8 cellular contexts compared by ENCODE assay signal in genomic region chr12:57112492-57113294, GRCh38. TPM values are rescaled to one million over a fixed set of nuclear protein-coding genes. Genes with fewer than 3 reads are reported as not detected.
A peak's percentile ranks its signal among the peaks of the same experiment; 100 is the strongest.
DNase-seq lines count a peak whose midpoint lies in the region; ATAC-seq and TF ChIP-seq lines count a peak whose summit lies in the region.

No MANE protein-coding gene starts in this region.

- DNase-seq in HFFc6 (no peak), right cardiac atrium (peak in 1 of 3 donors; percentile 90), OCI-M1 (lab: John Stamatoyannopoulos, UW) (no peak), SW 1271 (lab: John Stamatoyannopoulos, UW) (no peak)
- DNase-seq in stimulated activated naive CD8-positive, alpha-beta T cell treated with anti-CD3 and anti-CD28 coated beads, Interleukin-15, amount 100 ng/mL, for 72 hours, result no peak

- TF ChIP-seq CTCF in GM12874 (IDR thresholded peaks at IDR 0.05; ENCODE audit: insufficient read depth, low read depth, low read length) (peak; percentile 76), HFFc6 (IDR thresholded peaks at IDR 0.05) (peak; percentile 87), WI38 (IDR thresholded peaks at IDR 0.05; ENCODE audit: low read depth, low read length) (no peak)

- no peaks in the 10 kb centered on the region for H3K27me3 ChIP-seq in right cardiac atrium (ENCODE audit: control insufficient read depth, insufficient read depth)

- H3K4me3 Mint-ChIP-seq in HFFc6, result peak overlapping the region; percentile 92; the same call in 1 of the 2 replicates
- H3K4me3 Mint-ChIP-seq in stimulated activated naive CD8-positive, alpha-beta T cell treated with anti-CD3 and anti-CD28 coated beads, Interleukin-15, amount 100 ng/mL, for 72 hours, result peak overlapping the region; percentile 85 to 92

- no peak overlapping the region for H3K27ac Mint-ChIP-seq in HFFc6
- H3K27ac Mint-ChIP-seq in stimulated activated naive CD8-positive, alpha-beta T cell treated with anti-CD3 and anti-CD28 coated beads, Interleukin-15, amount 100 ng/mL, for 72 hours, result peak overlapping the region; percentile 85 to 95

- peaks cover 9% of the 10 kb centered on the region for H3K27me3 Mint-ChIP-seq in HFFc6 (ENCODE audit: insufficient read depth)
- H3K27me3 Mint-ChIP-seq in stimulated activated naive CD8-positive, alpha-beta T cell treated with anti-CD3 and anti-CD28 coated beads, Interleukin-15, amount 100 ng/mL, for 72 hours, result no peaks in the 10 kb centered on the region

- intact Hi-C loops in right cardiac atrium (cut with DNase I), result loop anchor here (1.0 to 10.0 kb wide), 5 partner anchors 42 to 98 kb away; partner anchors contain the start of gene TAC3 (in 1 of the 4)

- peaks cover 40% of the 10 kb centered on the region for H3K4me1 Mint-ChIP-seq in HFFc6 (ENCODE audit: low read depth)
- H3K4me1 Mint-ChIP-seq in stimulated activated naive CD8-positive, alpha-beta T cell treated with anti-CD3 and anti-CD28 coated beads, Interleukin-15, amount 100 ng/mL, for 72 hours, result peaks cover 40% of the 10 kb centered on the region

- WGBS in right cardiac atrium, result 64% methylated on average over 9 of the region's 9 CpGs

- ATAC-seq in right cardiac atrium (no peak), HG03442 (IDR thresholded peaks at IDR 0.05; ENCODE audit: unreplicated experiment) (no peak)
- no peak for ATAC-seq in stimulated activated naive CD8-positive, alpha-beta T cell treated with anti-CD3 and anti-CD28 coated beads, Interleukin-15, amount 100 ng/mL, for 72 hours

- H3K9me3 Mint-ChIP-seq in HFFc6, result peaks cover 5% of the 10 kb centered on the region
- H3K9me3 Mint-ChIP-seq in stimulated activated naive CD8-positive, alpha-beta T cell treated with anti-CD3 and anti-CD28 coated beads, Interleukin-15, amount 100 ng/mL, for 72 hours, result no peaks in the 10 kb centered on the region

- H3K4me1 ChIP-seq in right cardiac atrium (ENCODE audit: control insufficient read depth, insufficient read depth, low read length), result peaks cover 5% of the 10 kb centered on the region

- H3K4me3 ChIP-seq in WI38 (ENCODE audit: low read depth, low read length), result peak overlapping the region; percentile 81; the same call in 1 of the 2 replicates
- H3K4me3 ChIP-seq in right cardiac atrium (ENCODE audit: low read length), result peak overlapping the region; percentile 56

- H3K9me3 ChIP-seq in right cardiac atrium (ENCODE audit: control insufficient read depth, low read length), result no peaks in the 10 kb centered on the region

- H3K27ac ChIP-seq in right cardiac atrium (ENCODE audit: low read length), result peak overlapping the region; percentile 100

- H3K36me3 Mint-ChIP-seq in HFFc6 (ENCODE audit: low read depth), result peaks cover 5% of the 10 kb centered on the region; the same call in 1 of the 2 replicates

RNA-seq across cellular contexts. Expression of gene STAT6, which starts 1.5 kb away (rescaled TPM):
- total RNA-seq in HFFc6 (2021; fragmentation: NEBNext Ultra II Directional; extraction: Animal tissue kit (Norgen Biotek cat#: 25700)), result 100 to 1,000 TPM in 1 of 6 experiments, 10 to 100 TPM in 5; 83.7 to 102 (median 93.5) TPM
- total RNA-seq in right cardiac atrium, result 10 to 100 TPM; 77.8 to 89.6 (median 83.6) TPM
- polyA plus RNA-seq in right cardiac atrium, result 57.6 TPM

RNA-seq across cellular contexts. Expression of gene LRP1, which starts 15.6 kb away (rescaled TPM):
- 100 to 1,000 TPM; 187 to 332 (median 201) TPM for total RNA-seq in HFFc6 (2021; fragmentation: NEBNext Ultra II Directional; extraction: Animal tissue kit (Norgen Biotek cat#: 25700))
- total RNA-seq in right cardiac atrium, result 100 to 1,000 TPM in 3 of 4 donors, 10 to 100 TPM in 1; 79.7 to 181 (median 154) TPM
- 55.0 TPM for polyA plus RNA-seq in right cardiac atrium

RNA-seq across cellular contexts. Expression of gene NAB2, which starts 23.8 kb away (rescaled TPM):
- 10 to 100 TPM; 37.9 to 48.1 (median 44.8) TPM for total RNA-seq in HFFc6 (2021; fragmentation: NEBNext Ultra II Directional; extraction: Animal tissue kit (Norgen Biotek cat#: 25700))
- 10 to 100 TPM; 12.8 to 22.7 (median 14.7) TPM for total RNA-seq in right cardiac atrium
- polyA plus RNA-seq in right cardiac atrium, result 13.8 TPM

RNA-seq across cellular contexts. Expression of gene NEMP1, which starts 34.1 kb away (rescaled TPM):
- 10 to 100 TPM; 13.0 to 22.1 (median 20.7) TPM for total RNA-seq in HFFc6 (2021; fragmentation: NEBNext Ultra II Directional; extraction: Animal tissue kit (Norgen Biotek cat#: 25700))
- total RNA-seq in right cardiac atrium, result 1 to 10 TPM; 4.4 to 6.1 (median 5.1) TPM
- 1.6 TPM for polyA plus RNA-seq in right cardiac atrium

RNA-seq across cellular contexts. Expression of gene LRP1-AS, which starts 34.7 kb away (rescaled TPM):
- not detected for total RNA-seq in HFFc6 (2021; fragmentation: NEBNext Ultra II Directional; extraction: Animal tissue kit (Norgen Biotek cat#: 25700))
- not detected for total RNA-seq in right cardiac atrium
- polyA plus RNA-seq in right cardiac atrium, result not detected
